In the genomic region with DNA sequence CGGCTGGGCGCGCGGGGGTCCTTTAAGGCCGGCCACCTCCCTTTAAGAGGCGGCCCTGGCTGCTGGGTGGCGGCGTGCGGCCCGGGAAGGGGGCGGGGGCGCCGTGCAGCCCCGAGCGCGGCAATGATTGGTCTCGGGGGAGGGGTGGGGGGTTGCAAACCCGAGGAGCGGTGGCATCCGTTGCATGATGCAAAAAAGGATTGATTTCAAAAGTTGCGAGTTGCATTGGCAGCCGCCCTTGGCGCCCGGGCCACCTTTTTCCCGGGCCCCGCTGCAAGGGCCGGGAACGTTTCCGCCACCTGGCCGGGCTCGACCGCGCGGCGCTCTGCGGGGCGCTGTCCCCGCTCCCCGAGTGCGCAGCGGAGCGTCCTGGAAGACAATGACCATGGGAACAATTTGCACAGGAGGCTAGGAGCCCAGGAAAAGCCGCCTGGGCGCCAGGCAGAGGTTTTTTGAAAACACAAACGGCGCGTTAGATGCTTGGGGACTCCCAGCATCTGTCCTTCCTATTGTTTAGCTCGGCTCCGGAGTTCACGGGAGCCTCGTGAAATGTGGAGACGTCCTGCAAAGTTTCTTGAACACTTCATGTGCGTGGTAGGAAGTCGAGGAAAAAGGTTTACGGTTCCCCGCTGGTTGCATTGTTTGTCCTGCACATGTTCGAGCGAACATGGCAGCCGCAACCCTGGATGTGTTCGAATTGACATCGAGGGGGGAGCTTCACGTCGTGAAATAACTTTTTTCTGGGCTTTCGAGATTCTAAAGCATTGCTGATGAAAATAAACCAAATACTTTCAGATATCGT, we compare ENCODE assay signal across 8 cellular contexts. TPM values are rescaled to one million over a fixed set of nuclear protein-coding genes. Genes with fewer than 3 reads are reported as not detected.
DNase-seq lines count a peak whose midpoint lies in the region; ATAC-seq and TF ChIP-seq lines count a peak whose summit lies in the region.

A gene with protein sequence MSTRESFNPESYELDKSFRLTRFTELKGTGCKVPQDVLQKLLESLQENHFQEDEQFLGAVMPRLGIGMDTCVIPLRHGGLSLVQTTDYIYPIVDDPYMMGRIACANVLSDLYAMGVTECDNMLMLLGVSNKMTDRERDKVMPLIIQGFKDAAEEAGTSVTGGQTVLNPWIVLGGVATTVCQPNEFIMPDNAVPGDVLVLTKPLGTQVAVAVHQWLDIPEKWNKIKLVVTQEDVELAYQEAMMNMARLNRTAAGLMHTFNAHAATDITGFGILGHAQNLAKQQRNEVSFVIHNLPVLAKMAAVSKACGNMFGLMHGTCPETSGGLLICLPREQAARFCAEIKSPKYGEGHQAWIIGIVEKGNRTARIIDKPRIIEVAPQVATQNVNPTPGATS (minus strand): TSS at position 78 of the 802 bp plus-strand sequence. CDS start 3,343 bp downstream, outside the sequence.

- intact Hi-C loops in PC-9 (cut with micrococcal nuclease; ENCODE audit: unreplicated experiment), result no loop called here
- intact Hi-C loops in esophagus muscularis mucosa (cut with DNase I), result no loop called here

- H3K27me3 ChIP-seq in CD8-positive, alpha-beta memory T cell (ENCODE audit: insufficient read depth, low read length, poor library complexity, severe bottlenecking), result no peaks in the 10 kb centered on the region
- H3K27me3 ChIP-seq in PC-9 (ENCODE audit: insufficient read depth, low read depth) (no peaks in the 10 kb centered on the region), esophagus muscularis mucosa (peaks cover 0 to 17% (median 5%) of the 10 kb centered on the region in 4 donors), muscle layer of duodenum (ENCODE audit: low read depth, low read length) (peaks cover 11% of the 10 kb centered on the region)

- CTCF ChIA-PET in CD8-positive, alpha-beta memory T cell (lab: Charles Lee), result interaction anchor here (0.8 to 1.0 kb wide), 3 partner anchors 8 to 91 kb away, joined by 3 read pairs; no protein-coding TSS in a partner anchor
- CTCF ChIA-PET in PC-9 (lab: Charles Lee), result interaction anchor here (0.6 kb wide), 1 partner anchor 42 kb away, joined by 4 read pairs; no protein-coding TSS in a partner anchor

- TF ChIP-seq CTCF in PC-9 (conservative IDR thresholded peaks at IDR 0.05) (no peak), esophagus muscularis mucosa (IDR thresholded peaks at IDR 0.05) (peak in 1 of 3 experiments; percentile 5)

- peak; percentile 66 to 84 (median 75) for DNase-seq in CD8-positive, alpha-beta memory T cell
- DNase-seq in PC-9 (peak; percentile 41 to 78), esophagus muscularis mucosa (ENCODE audit: extremely low spot score) (no peak)
- peak; percentile 70 for DNase-seq in activated T-cell treated with anti-CD3 and anti-CD28 coated beads, Interleukin-2, amount 50 U/mL, for 4 hours
- DNase-seq in stimulated activated CD8-positive, alpha-beta memory T cell treated with anti-CD3 and anti-CD28 coated beads, Interleukin-7, amount 100 ng/mL, for 48 hours (ENCODE audit: extremely low read depth in 1 of 2, low read depth in 1 of 2), result peak; percentile 71 to 75

- peaks cover 0 to 6% of the 10 kb centered on the region in 2 donors for H3K27me3 Mint-ChIP-seq in CD8-positive, alpha-beta memory T cell
- no peaks in the 10 kb centered on the region for H3K27me3 Mint-ChIP-seq in activated T-cell treated with anti-CD3 and anti-CD28 coated beads, Interleukin-2, amount 50 U/mL, for 4 hours (ENCODE audit: low read depth)

- peaks cover 0 to 15% (median 0%) of the 10 kb centered on the region in 3 donors for H3K36me3 Mint-ChIP-seq in CD8-positive, alpha-beta memory T cell
- H3K36me3 Mint-ChIP-seq in activated T-cell treated with anti-CD3 and anti-CD28 coated beads, Interleukin-2, amount 50 U/mL, for 4 hours (ENCODE audit: insufficient read depth), result peaks cover 7% of the 10 kb centered on the region

- TSS peak; percentile 81 for BruUV-seq in PC-9 (replicated peaks; lab: Mats Ljungman, UMichigan)

- peak; percentile 52 for ATAC-seq in GM19372 (IDR thresholded peaks at IDR 0.05; ENCODE audit: low read depth, unreplicated experiment)
- peak; percentile 30 for ATAC-seq in HG03558 (IDR thresholded peaks at IDR 0.05; ENCODE audit: extremely low read depth, unreplicated experiment)
- ATAC-seq in activated T-cell treated with anti-CD3 and anti-CD28 coated beads, Interleukin-2, amount 50 U/mL, for 4 hours, result peak; percentile 86

- H3K9me3 ChIP-seq in CD8-positive, alpha-beta memory T cell (ENCODE audit: low read length), result no peaks in the 10 kb centered on the region
- H3K9me3 ChIP-seq in PC-9 (ENCODE audit: insufficient read depth, low read depth) (no peaks in the 10 kb centered on the region), esophagus muscularis mucosa (no peaks in the 10 kb centered on the region), muscle layer of duodenum (ENCODE audit: control insufficient read depth in 1 of 2, low read length in 2 of 2) (no peaks in the 10 kb centered on the region)

- H3K4me3 ChIP-seq in CD8-positive, alpha-beta memory T cell (ENCODE audit: low read length), result peak within 1 kb of the TSS; percentile 85
- H3K4me3 ChIP-seq in PC-9, result peak within 1 kb of the TSS; percentile 92
- H3K4me3 ChIP-seq in esophagus muscularis mucosa, result peak within 1 kb of the TSS; percentile 71 to 96 (median 86)
- H3K4me3 ChIP-seq in muscle layer of duodenum (ENCODE audit: low read depth in 1 of 2, low read length in 2 of 2), result peak within 1 kb of the TSS; percentile 79 to 91

- H3K36me3 ChIP-seq in CD8-positive, alpha-beta memory T cell (ENCODE audit: insufficient read depth, low read length), result no peaks in the 10 kb centered on the region
- H3K36me3 ChIP-seq in PC-9 (ENCODE audit: low read depth) (no peaks in the 10 kb centered on the region), esophagus muscularis mucosa (no peaks in the 10 kb centered on the region), muscle layer of duodenum (ENCODE audit: control insufficient read depth in 1 of 2, insufficient read depth in 2 of 2, low read length in 2 of 2) (no peaks in the 10 kb centered on the region)

- peak within 1 kb of the TSS; percentile 86 for H2AFZ ChIP-seq in PC-9

- H3K79me2 ChIP-seq in PC-9 (ENCODE audit: low read depth), result peaks cover 34% of the 10 kb centered on the region

- no peaks in the 10 kb centered on the region for H3K9me2 ChIP-seq in PC-9 (ENCODE audit: insufficient read depth)

- no peak for TF ChIP-seq POLR2A in esophagus muscularis mucosa (IDR thresholded peaks at IDR 0.05; ENCODE audit: low read depth)

- H4K20me1 ChIP-seq in PC-9 (ENCODE audit: insufficient read depth), result no peaks in the 10 kb centered on the region

- peak within 1 kb of the TSS; percentile 91 to 97 (median 93) for H3K27ac Mint-ChIP-seq in CD8-positive, alpha-beta memory T cell

- no peak for TF ChIP-seq EP300 in esophagus muscularis mucosa (IDR thresholded peaks at IDR 0.05)

- H3K4me2 ChIP-seq in PC-9, result peak within 1 kb of the TSS; percentile 90

- H3K4me1 Mint-ChIP-seq in CD8-positive, alpha-beta memory T cell, result peaks cover 48 to 70% (median 69%) of the 10 kb centered on the region in 3 donors
- peaks cover 57% of the 10 kb centered on the region for H3K4me1 Mint-ChIP-seq in activated T-cell treated with anti-CD3 and anti-CD28 coated beads, Interleukin-2, amount 50 U/mL, for 4 hours (ENCODE audit: low read depth)

- peaks cover 40% of the 10 kb centered on the region for H3K4me1 ChIP-seq in CD8-positive, alpha-beta memory T cell (ENCODE audit: insufficient read depth, low read length)
- 0 out of 2 replicates have a peak, but pooled peaks cover 15% of the 10 kb centered on the region for H3K4me1 ChIP-seq in PC-9 (replicated peaks; ENCODE audit: insufficient read depth)
- H3K4me1 ChIP-seq in esophagus muscularis mucosa, result peaks cover 31 to 55% (median 43%) of the 10 kb centered on the region in 4 donors
- peaks cover 9 to 10% of the 10 kb centered on the region in 2 donors for H3K4me1 ChIP-seq in muscle layer of duodenum (ENCODE audit: control insufficient read depth in 1 of 2, insufficient read depth in 2 of 2, low read length in 2 of 2)

- 1% methylated on average over 38 of the region's 65 CpGs for WGBS in esophagus muscularis mucosa

- peak within 1 kb of the TSS; percentile 68 for H3K27ac ChIP-seq in CD8-positive, alpha-beta memory T cell (ENCODE audit: low read depth, low read length)
- H3K27ac ChIP-seq in PC-9, result peak within 1 kb of the TSS; percentile 81
- peak within 1 kb of the TSS; percentile 94 to 99 (median 98) for H3K27ac ChIP-seq in esophagus muscularis mucosa (replicated peaks in 1 of 4)
- H3K27ac ChIP-seq in muscle layer of duodenum (ENCODE audit: low read length), result peak within 1 kb of the TSS; percentile 91

- H3K4me3 Mint-ChIP-seq in CD8-positive, alpha-beta memory T cell, result peak within 1 kb of the TSS; percentile 93 to 97 (median 94)
- peak within 1 kb of the TSS; percentile 88 for H3K4me3 Mint-ChIP-seq in activated T-cell treated with anti-CD3 and anti-CD28 coated beads, Interleukin-2, amount 50 U/mL, for 4 hours

- H3F3A ChIP-seq in PC-9 (ENCODE audit: insufficient read depth, low read depth), result peaks cover 9% of the 10 kb centered on the region; the same call in 1 of the 2 replicates

- POLR2A ChIA-PET in CD8-positive, alpha-beta memory T cell (lab: Charles Lee), result interaction anchor here (0.6 to 2.8 kb wide), 6 partner anchors 18 to 235 kb away, joined by 3 to 29 read pairs (median 4); a partner anchor contains a TSS
- POLR2A ChIA-PET in PC-9 (lab: Charles Lee; ENCODE audit: unreplicated experiment), result no interaction called here

- H3K9me3 Mint-ChIP-seq in CD8-positive, alpha-beta memory T cell, result no peaks in the 10 kb centered on the region
- H3K9me3 Mint-ChIP-seq in activated T-cell treated with anti-CD3 and anti-CD28 coated beads, Interleukin-2, amount 50 U/mL, for 4 hours, result no peaks in the 10 kb centered on the region

RNA-seq across cellular contexts. Expression of the gene that starts here (rescaled TPM):
- total RNA-seq in CD8-positive, alpha-beta memory T cell, result 10 to 100 TPM; 52.0 to 59.4 TPM
- 22.4 TPM for polyA plus RNA-seq in CD8-positive, alpha-beta memory T cell
- total RNA-seq in PC-9 (2021) (49.9 and 63.0 TPM in 2 replicates), esophagus muscularis mucosa (10 to 100 TPM; 37.0 to 53.1 (median 46.0) TPM)
- total RNA-seq in activated T-cell treated with anti-CD3 and anti-CD28 coated beads, Interleukin-2, amount 50 U/mL, for 4 hours, result 10 to 100 TPM; 43.4 to 56.2 (median 48.5) TPM

Comparison
In these comparisons a context has a peak if more than half of its experiments do, and no peak if none do; other contexts are left out.
1. ATAC-seq: peak in every context shown above with its lines; median percentile 86 in activated T-cell treated with anti-CD3 and anti-CD28 coated beads, Interleukin-2, amount 50 U/mL, for 4 hours; 52 in GM19372; 30 in HG03558.